ENCODE assay signal across 28 cellular contexts in genomic region chr17:703081-703875, GRCh38. TPM values are rescaled to one million over a fixed set of nuclear protein-coding genes. Genes with fewer than 3 reads are reported as not detected.
A peak's percentile ranks its signal among the peaks of the same experiment; 100 is the strongest.
DNase-seq lines count a peak whose midpoint lies in the region; ATAC-seq and TF ChIP-seq lines count a peak whose summit lies in the region.
"Had no signal": no experiment of that assay in that cellular context is flagged by ENCODE, and none has a peak within 500 bp of the region (broad histone marks: within the 10 kb centered on the region; RNA-seq: fewer than 3 reads in every experiment).

No MANE protein-coding gene starts in this region.

- no peaks in the 10 kb centered on the region for H3K9me3 ChIP-seq in right atrium auricular region
- H3K9me3 ChIP-seq: colonic mucosa, HAP-1 had no signal

- H3K27ac Mint-ChIP-seq in WTC11 (peak overlapping the region; percentile 26; the same call in 1 of the 2 replicates), memory B cell (peak overlapping the region; percentile 25)
- H3K27ac Mint-ChIP-seq: activated CD4-positive, alpha-beta memory T cell treated with anti-CD3 and anti-CD28 coated beads, Interleukin-2, amount 10 ng/mL, durations not matched to agents 7 days and 5 days; activated naive CD8-positive, alpha-beta T cell; CD8-positive, alpha-beta T cell had no signal

- H3K36me3 Mint-ChIP-seq in WTC11 (peaks cover 6% of the 10 kb centered on the region), memory B cell (peaks cover 8% of the 10 kb centered on the region)

- H3K4me3 ChIP-seq in right atrium auricular region: no peak overlapping the region
- H3K4me3 ChIP-seq: colonic mucosa, HAP-1, PC-9 had no signal

- H3K4me1 Mint-ChIP-seq in WTC11 (no peaks in the 10 kb centered on the region), memory B cell (no peaks in the 10 kb centered on the region)
- H3K4me1 Mint-ChIP-seq: B cell had no signal

- POLR2A ChIA-PET in WTC11 (lab: Charles Lee): no interaction called here

- H3K4me1 ChIP-seq in right atrium auricular region: peaks cover 0 to 29% of the 10 kb centered on the region in 2 donors
- H3K4me1 ChIP-seq: HAP-1 had no signal

- DNase-seq in right atrium auricular region (ENCODE audit: low spot score) (no peak), left ventricle myocardium superior (no peak), WTC11 (ENCODE audit: low spot score) (no peak), memory B cell (ENCODE audit: low spot score in 2 of 2) (no peak), NCI-H510A treated with DMSO at 0.1 percent for 48 hours (lab: John Stamatoyannopoulos, UW) (no peak), pons (ENCODE audit: low spot score) (no peak)
- no peak for DNase-seq in activated effector memory CD4-positive, alpha-beta T cell treated with Interleukin-2 at 50 U/mL for 16 hours
- DNase-seq: activated CD4-positive, alpha-beta memory T cell treated with anti-CD3 and anti-CD28 coated beads, Interleukin-2, amount 10 ng/mL, durations not matched to agents 7 days and 5 days; activated CD4-positive, CD25-positive, alpha-beta regulatory T cell treated with anti-CD3 and anti-CD28 coated beads, Interleukin-2, amount 50 U/mL, for 72 hours; activated CD8-positive, alpha-beta memory T cell treated with anti-CD3 and anti-CD28 coated beads, Interleukin-2, amount 50 U/mL, for 4 hours; aorta; CD8-positive, alpha-beta T cell; colonic mucosa; effector CD8-positive, alpha-beta T cell; glutamatergic neuron; midbrain; naive thymus-derived CD4-positive, alpha-beta T cell; NCI-H1417 treated with DMSO at 0.1 percent for 48 hours; NCI-H2029 treated with DMSO at 0.1 percent for 48 hours; NCI-H226; PC-9; stimulated activated naive CD8-positive, alpha-beta T cell treated with anti-CD3 and anti-CD28 coated beads, Interleukin-15, Interleukin-2, amounts not matched to agents 100 U/mL and 50 U/mL, for 24 hours; T-helper 17 cell had no signal

- no peak for TF ChIP-seq CTCF in right atrium auricular region (IDR thresholded peaks at IDR 0.05)
- TF ChIP-seq CTCF in WTC11 (IDR thresholded peaks at IDR 0.05): no peak

- H3K27me3 Mint-ChIP-seq in WTC11 (ENCODE audit: low read depth) (no peaks in the 10 kb centered on the region), memory B cell (no peaks in the 10 kb centered on the region)
- H3K27me3 Mint-ChIP-seq: activated CD4-positive, alpha-beta memory T cell treated with anti-CD3 and anti-CD28 coated beads, Interleukin-2, amount 10 ng/mL, durations not matched to agents 7 days and 5 days; activated naive CD8-positive, alpha-beta T cell; B cell; naive thymus-derived CD4-positive, alpha-beta T cell; T-helper 17 cell had no signal

- H3K4me3 Mint-ChIP-seq in WTC11 (no peak overlapping the region), memory B cell (no peak overlapping the region)
- H3K4me3 Mint-ChIP-seq: activated CD4-positive, alpha-beta memory T cell treated with anti-CD3 and anti-CD28 coated beads, Interleukin-2, amount 10 ng/mL, durations not matched to agents 7 days and 5 days; activated naive CD8-positive, alpha-beta T cell; B cell; CD8-positive, alpha-beta T cell; naive thymus-derived CD4-positive, alpha-beta T cell; T-helper 17 cell had no signal

- peaks cover 10% of the 10 kb centered on the region for H3K36me3 ChIP-seq in right atrium auricular region
- H3K36me3 ChIP-seq: colonic mucosa had no signal

- H3K9me3 Mint-ChIP-seq in WTC11 (no peaks in the 10 kb centered on the region), memory B cell (no peaks in the 10 kb centered on the region)
- H3K9me3 Mint-ChIP-seq: activated CD4-positive, alpha-beta memory T cell treated with anti-CD3 and anti-CD28 coated beads, Interleukin-2, amount 10 ng/mL, durations not matched to agents 7 days and 5 days; CD8-positive, alpha-beta T cell had no signal

- intact Hi-C loops in left ventricle myocardium superior (cut with micrococcal nuclease): loop anchor here (5.0 kb wide), 1 partner anchor 291 kb away; a partner anchor contains a TSS

- ATAC-seq in left ventricle myocardium superior (no peak), WTC11 (no peak), memory B cell (ENCODE audit: low read depth) (no peak), GM21825 (IDR thresholded peaks at IDR 0.05; ENCODE audit: unreplicated experiment) (no peak)
- ATAC-seq: CD8-positive, alpha-beta T cell; naive thymus-derived CD4-positive, alpha-beta T cell; stimulated activated naive CD8-positive, alpha-beta T cell treated with anti-CD3 and anti-CD28 coated beads, Interleukin-15, Interleukin-2, amounts not matched to agents 100 U/mL and 50 U/mL, for 24 hours; T-helper 17 cell had no signal

- CTCF ChIA-PET in WTC11 (lab: Charles Lee): interaction anchor here (0.5 to 0.9 kb wide), 2 partner anchors 14 to 291 kb away, joined by 4 read pairs; no protein-coding TSS in a partner anchor

- peak overlapping the region; percentile 18 to 52 for H3K27ac ChIP-seq in right atrium auricular region
- H3K27ac ChIP-seq: colonic mucosa, epithelial cell of prostate, PC-9 had no signal

- H3K27me3 ChIP-seq in right atrium auricular region: no peaks in the 10 kb centered on the region
- H3K27me3 ChIP-seq: colonic mucosa had no signal

TF ChIP-seq in WTC11, 78 proteins besides CTCF, POLR2A, EP300 and RAD21 (continues in another document):
- no peak for TF ChIP-seq ELF4 (CRISPR knock-in tag; IDR thresholded peaks at IDR 0.05; ENCODE audit: low read depth)
- no peak for TF ChIP-seq NFATC4 (CRISPR knock-in tag; IDR thresholded peaks at IDR 0.05)
- no peak for TF ChIP-seq FOXK1 (CRISPR knock-in tag; IDR thresholded peaks at IDR 0.05)
- no peak for TF ChIP-seq ZNF317 (CRISPR knock-in tag; IDR thresholded peaks at IDR 0.05; ENCODE audit: borderline replicate concordance, low read depth)
- no peak for TF ChIP-seq MYBL2 (CRISPR knock-in tag; IDR thresholded peaks at IDR 0.05)
- TF ChIP-seq TEAD1 (CRISPR knock-in tag; IDR thresholded peaks at IDR 0.05): no peak
- no peak for TF ChIP-seq ZNF416 (CRISPR knock-in tag; IDR thresholded peaks at IDR 0.05)
- TF ChIP-seq ZNF532 (CRISPR knock-in tag; IDR thresholded peaks at IDR 0.05; ENCODE audit: borderline replicate concordance): no peak
- TF ChIP-seq ZNF396 (CRISPR knock-in tag; IDR thresholded peaks at IDR 0.05; ENCODE audit: borderline replicate concordance): no peak
- no peak for TF ChIP-seq ATF1 (CRISPR knock-in tag; IDR thresholded peaks at IDR 0.05)
- no peak for TF ChIP-seq NR1H2 (CRISPR knock-in tag; IDR thresholded peaks at IDR 0.05)

RNA-seq across cellular contexts. Expression of gene VPS53, which starts 11.4 kb away (rescaled TPM):
- 10 to 100 TPM; 11.3 to 17.9 TPM for total RNA-seq in right atrium auricular region
- 35.4 TPM for total RNA-seq in left ventricle myocardium superior
- 44.5 to 55.6 TPM (median 49.8 TPM) in 3 replicates for total RNA-seq in WTC11 (2021)

RNA-seq across cellular contexts. Expression of gene TLCD3A, which starts 29.1 kb away (rescaled TPM):
- total RNA-seq in right atrium auricular region: 1 to 10 TPM; 1.5 to 4.8 TPM
- total RNA-seq in left ventricle myocardium superior: 2.3 TPM
- total RNA-seq in WTC11 (2021): 21.6 to 24.9 TPM (median 23.4 TPM) in 3 replicates

RNA-seq across cellular contexts. Expression of gene GEMIN4, which starts 48.8 kb away (rescaled TPM):
- 10 to 100 TPM in 1 of 2 donors, 1 to 10 TPM in 1; 8.2 to 19.7 TPM for total RNA-seq in right atrium auricular region
- total RNA-seq in left ventricle myocardium superior: 14.1 TPM
- total RNA-seq in WTC11 (2021): 39.9 to 48.4 TPM (median 42.1 TPM) in 3 replicates
